Comparison of ENCODE assay signal across 15 cellular contexts in genomic region chr15:47514251-47514652, GRCh38.
A peak's percentile ranks its signal among the peaks of the same experiment; 100 is the strongest.
DNase-seq lines count a peak whose midpoint lies in the region; TF ChIP-seq lines count a peak whose summit lies in the region.
"Had no signal": no experiment of that assay in that cellular context is flagged by ENCODE, and none has a peak within 500 bp of the region (broad histone marks: within the 10 kb centered on the region; RNA-seq: fewer than 3 reads in every experiment).

No MANE protein-coding gene starts in this region.

- H3K4me2 ChIP-seq in OCI-LY7 (ENCODE audit: low read length) = no peak overlapping the region

- H3K27ac ChIP-seq in OCI-LY7 (ENCODE audit: low read depth, low read length, poor library complexity, severe bottlenecking) = no peak overlapping the region
- H3K27ac ChIP-seq: esophagus muscularis mucosa, right atrium auricular region had no signal

- no peaks in the 10 kb centered on the region for H4K20me1 ChIP-seq in OCI-LY7 (ENCODE audit: insufficient read depth, low read length)

- no peaks in the 10 kb centered on the region for H3K36me3 ChIP-seq in OCI-LY7 (ENCODE audit: insufficient read depth, low read length)
- H3K36me3 ChIP-seq: esophagus muscularis mucosa, right atrium auricular region had no signal

- H2AFZ ChIP-seq in OCI-LY7 (ENCODE audit: low read length) = no peak overlapping the region

- DNase-seq in GM03348 (ENCODE audit: low spot score) (peak; percentile 37), RPMI7951 (ENCODE audit: low read depth) (peak; percentile 22), epithelial cell of esophagus (ENCODE audit: low read depth) (peak; percentile 78), retinal pigment epithelial cell (ENCODE audit: low read depth) (peak; percentile 43), OCI-LY7 (ENCODE audit: low spot score) (no peak), T1000 (lab: John Stamatoyannopoulos, UW) (no peak), NCI-H774 (lab: John Stamatoyannopoulos, UW) (no peak)
- DNase-seq: activated CD4-positive, alpha-beta T cell treated with anti-CD3 and anti-CD28 coated beads, Interleukin-2, amount 10 ng/mL, durations not matched to agents 24 days and 14 days; CD4-positive, alpha-beta memory T cell; central memory CD4-positive, alpha-beta T cell; kidney; NCI-H1436; NK-92 treated with Interleukin-12 subunit alpha and Interleukin-12 subunit beta, amount 100 ng/mL, for 24 hours had no signal

- intact Hi-C loops in OCI-LY7 (cut with micrococcal nuclease; ENCODE audit: unreplicated experiment) = no loop called here

- H3K4me3 ChIP-seq in epithelial cell of esophagus (ENCODE audit: low read length) (no peak overlapping the region), retinal pigment epithelial cell (ENCODE audit: low read length) (no peak overlapping the region), OCI-LY7 (ENCODE audit: low read depth, low read length, poor library complexity, severe bottlenecking) (no peak overlapping the region)
- H3K4me3 ChIP-seq: esophagus muscularis mucosa, right atrium auricular region had no signal

- H3K4me1 ChIP-seq in OCI-LY7 (ENCODE audit: insufficient read depth, low read length, poor library complexity, severe bottlenecking) = no peaks in the 10 kb centered on the region

- POLR2A ChIA-PET in OCI-LY7 (lab: Charles Lee) = no interaction called here

- CTCF ChIA-PET in OCI-LY7 (lab: Charles Lee; ENCODE audit: unreplicated experiment) = no interaction called here

- no TSS peak for BruUV-seq in OCI-LY7 (replicated peaks; lab: Mats Ljungman, UMichigan)

- TF ChIP-seq CTCF in epithelial cell of esophagus (IDR thresholded peaks at IDR 0.05; ENCODE audit: insufficient read depth, low read depth, low read length, missing control alignments) (no peak), retinal pigment epithelial cell (conservative IDR thresholded peaks at IDR 0.05; ENCODE audit: low read depth, low read length) (no peak), OCI-LY7 (conservative IDR thresholded peaks at IDR 0.05; ENCODE audit: low read length) (no peak)

- H3K9me3 ChIP-seq in OCI-LY7 (ENCODE audit: low read length) = no peaks in the 10 kb centered on the region
- H3K9me3 ChIP-seq: esophagus muscularis mucosa, right atrium auricular region had no signal

- no peaks in the 10 kb centered on the region for H3K79me2 ChIP-seq in OCI-LY7 (ENCODE audit: insufficient read depth, low read depth, low read length)

- no peaks in the 10 kb centered on the region for H3K9me2 ChIP-seq in OCI-LY7 (ENCODE audit: insufficient read depth, low read length)

Comparison
In these comparisons a context has a peak if more than half of its experiments do, and no peak if none do; other contexts are left out.
1. DNase-seq: peak in GM03348 (single experiment), RPMI7951 (single experiment), epithelial cell of esophagus (single experiment) and retinal pigment epithelial cell (single experiment); none in OCI-LY7 (single experiment), T1000 (single experiment) and NCI-H774 (single experiment).